Comparison of ENCODE assay signal across 13 cellular contexts in the genomic region with DNA sequence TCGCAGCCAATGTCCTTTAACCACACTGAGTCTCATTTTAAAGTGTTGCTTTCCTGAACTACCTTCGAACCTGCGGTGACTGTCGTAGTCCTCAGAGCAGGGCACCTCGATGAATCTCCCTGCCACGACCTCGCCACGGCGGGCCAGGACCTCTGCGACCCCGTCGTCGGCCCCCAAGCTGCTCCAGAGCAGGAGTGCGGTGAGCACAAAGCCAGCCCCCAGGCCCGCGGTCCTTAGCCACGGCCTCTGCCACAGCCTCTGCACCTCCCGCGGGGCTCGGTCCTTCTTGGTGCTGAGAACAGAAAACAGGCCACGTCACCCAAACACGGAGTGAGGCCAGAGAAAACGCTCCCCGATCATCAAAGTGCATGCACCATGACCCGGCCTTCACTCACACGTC. TPM values are rescaled to one million over a fixed set of nuclear protein-coding genes. Genes with fewer than 3 reads are reported as not detected.
"Had no signal": no experiment of that assay in that cellular context is flagged by ENCODE, and none has a peak within 500 bp of the region (broad histone marks: within the 10 kb centered on the region; RNA-seq: fewer than 3 reads in every experiment).

No MANE protein-coding gene starts in this region.

- H3K27me3 Mint-ChIP-seq: activated CD4-positive, alpha-beta memory T cell treated with anti-CD3 and anti-CD28 coated beads, Interleukin-2, amount 10 ng/mL, durations not matched to agents 7 days and 5 days; progenitor cell of endocrine pancreas had no signal

- DNase-seq: activated CD4-positive, alpha-beta memory T cell treated with anti-CD3 and anti-CD28 coated beads, Interleukin-2, amount 10 ng/mL, durations not matched to agents 7 days and 5 days; activated naive CD4-positive, alpha-beta T cell treated with anti-CD3 and anti-CD28 coated beads, Interleukin-2, amount 50 U/mL, for 16 hours; stimulated activated CD4-positive, alpha-beta T cell treated with anti-CD3 and anti-CD28 coated beads, Interleukin-4, amount 100 ng/mL, for 24 hours had no signal

- H3K9me3 Mint-ChIP-seq: activated CD4-positive, alpha-beta memory T cell treated with anti-CD3 and anti-CD28 coated beads, Interleukin-2, amount 10 ng/mL, durations not matched to agents 7 days and 5 days; activated T-cell treated with anti-CD3 and anti-CD28 coated beads, Interleukin-2, amount 50 U/mL, for 72 hours; T-helper 2 cell treated with Interferon-gamma antibody and Interleukin-4, amounts not matched to agents 5 μg/mL and 100 μg/mL, for 36 hours had no signal

- H3K27ac Mint-ChIP-seq: activated CD4-positive, alpha-beta memory T cell treated with anti-CD3 and anti-CD28 coated beads, Interleukin-2, amount 10 ng/mL, durations not matched to agents 7 days and 5 days; activated T-cell treated with anti-CD3 and anti-CD28 coated beads, Interleukin-2, amount 50 U/mL, for 72 hours; progenitor cell of endocrine pancreas; T-helper 2 cell treated with Interferon-gamma antibody and Interleukin-4, amounts not matched to agents 5 μg/mL and 100 μg/mL, for 36 hours had no signal

- H3K4me3 Mint-ChIP-seq: activated CD4-positive, alpha-beta memory T cell treated with anti-CD3 and anti-CD28 coated beads, Interleukin-2, amount 10 ng/mL, durations not matched to agents 7 days and 5 days had no signal

RNA-seq across cellular contexts. Expression of a gene that starts 43.8 kb away (rescaled TPM):
- total RNA-seq: activated CD4-positive, alpha-beta memory T cell treated with anti-CD3 and anti-CD28 coated beads, Interleukin-2, amount 10 ng/mL, durations not matched to agents 7 days and 5 days; colonic mucosa; epithelial cell of proximal tubule; fibroblast of villous mesenchyme; left colon; lower leg skin; mononuclear cell; osteoblast had no signal
